Comparison of ENCODE assay signal across 8 cellular contexts in the genomic region with DNA sequence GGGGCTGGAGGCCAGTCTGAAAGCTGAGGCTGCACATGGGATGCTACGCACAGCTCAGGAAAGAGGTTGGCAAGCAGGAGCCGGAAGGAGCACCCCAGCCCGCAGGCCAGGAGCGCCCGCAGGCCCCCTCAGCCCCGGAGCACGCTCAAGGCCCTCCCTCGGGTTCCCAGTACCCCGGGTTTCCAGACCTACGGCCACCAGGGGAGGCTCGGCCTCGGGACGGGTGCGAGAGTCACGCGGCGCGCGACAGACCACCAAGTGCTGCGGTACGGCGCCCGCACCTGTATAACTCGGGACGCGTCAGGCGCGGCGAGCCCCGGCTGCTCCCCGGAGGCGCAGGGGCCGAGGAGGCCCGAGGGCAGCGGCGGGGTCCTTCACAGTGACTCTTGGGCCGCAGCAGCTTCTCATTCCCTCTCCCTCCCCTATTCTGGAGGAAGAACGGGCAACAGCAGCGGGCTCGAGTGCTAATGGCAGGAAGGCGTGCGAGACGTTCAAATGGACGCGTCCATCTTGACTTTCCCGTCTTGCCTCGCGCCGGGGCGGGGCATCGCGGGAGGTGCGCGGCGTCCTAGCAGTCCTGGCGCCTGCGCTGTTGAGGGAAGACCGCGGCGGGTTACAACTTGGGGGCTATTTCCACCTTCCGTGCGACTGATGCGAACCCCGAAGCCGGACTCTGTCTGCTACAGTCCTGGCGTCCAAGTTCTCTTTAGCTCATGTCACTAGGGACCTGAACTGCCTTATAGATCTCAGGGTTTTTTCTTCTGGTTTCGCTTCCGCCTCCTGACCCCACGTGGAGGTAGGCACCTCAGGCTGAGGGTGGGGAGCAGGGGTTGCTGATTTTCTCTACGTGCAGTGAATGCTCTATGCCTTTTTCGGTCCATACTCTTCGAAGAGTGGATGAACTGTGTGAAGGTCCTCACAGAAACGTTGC. TPM values are rescaled to one million over a fixed set of nuclear protein-coding genes. Genes with fewer than 3 reads are reported as not detected.
DNase-seq lines count a peak whose midpoint lies in the region; ATAC-seq, FAIRE-seq and TF ChIP-seq lines count a peak whose summit lies in the region.

A gene with protein sequence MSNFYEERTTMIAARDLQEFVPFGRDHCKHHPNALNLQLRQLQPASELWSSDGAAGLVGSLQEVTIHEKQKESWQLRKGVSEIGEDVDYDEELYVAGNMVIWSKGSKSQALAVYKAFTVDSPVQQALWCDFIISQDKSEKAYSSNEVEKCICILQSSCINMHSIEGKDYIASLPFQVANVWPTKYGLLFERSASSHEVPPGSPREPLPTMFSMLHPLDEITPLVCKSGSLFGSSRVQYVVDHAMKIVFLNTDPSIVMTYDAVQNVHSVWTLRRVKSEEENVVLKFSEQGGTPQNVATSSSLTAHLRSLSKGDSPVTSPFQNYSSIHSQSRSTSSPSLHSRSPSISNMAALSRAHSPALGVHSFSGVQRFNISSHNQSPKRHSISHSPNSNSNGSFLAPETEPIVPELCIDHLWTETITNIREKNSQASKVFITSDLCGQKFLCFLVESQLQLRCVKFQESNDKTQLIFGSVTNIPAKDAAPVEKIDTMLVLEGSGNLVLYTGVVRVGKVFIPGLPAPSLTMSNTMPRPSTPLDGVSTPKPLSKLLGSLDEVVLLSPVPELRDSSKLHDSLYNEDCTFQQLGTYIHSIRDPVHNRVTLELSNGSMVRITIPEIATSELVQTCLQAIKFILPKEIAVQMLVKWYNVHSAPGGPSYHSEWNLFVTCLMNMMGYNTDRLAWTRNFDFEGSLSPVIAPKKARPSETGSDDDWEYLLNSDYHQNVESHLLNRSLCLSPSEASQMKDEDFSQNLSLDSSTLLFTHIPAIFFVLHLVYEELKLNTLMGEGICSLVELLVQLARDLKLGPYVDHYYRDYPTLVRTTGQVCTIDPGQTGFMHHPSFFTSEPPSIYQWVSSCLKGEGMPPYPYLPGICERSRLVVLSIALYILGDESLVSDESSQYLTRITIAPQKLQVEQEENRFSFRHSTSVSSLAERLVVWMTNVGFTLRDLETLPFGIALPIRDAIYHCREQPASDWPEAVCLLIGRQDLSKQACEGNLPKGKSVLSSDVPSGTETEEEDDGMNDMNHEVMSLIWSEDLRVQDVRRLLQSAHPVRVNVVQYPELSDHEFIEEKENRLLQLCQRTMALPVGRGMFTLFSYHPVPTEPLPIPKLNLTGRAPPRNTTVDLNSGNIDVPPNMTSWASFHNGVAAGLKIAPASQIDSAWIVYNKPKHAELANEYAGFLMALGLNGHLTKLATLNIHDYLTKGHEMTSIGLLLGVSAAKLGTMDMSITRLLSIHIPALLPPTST (N-terminal part only) (minus strand): TSS at position 533 of the 931 bp plus-strand sequence. CDS start 3,368 bp downstream, outside the sequence.

- WGBS in adrenal gland, 4 donors = 0 to 1% (median 0%) methylated on average over 12 to 73 of the region's 73 CpGs
- 0% methylated on average over 25 of the region's 73 CpGs for WGBS in prostate gland

- no peaks in the 10 kb centered on the region for H3K27me3 ChIP-seq in adrenal gland
- no peaks in the 10 kb centered on the region for H3K27me3 ChIP-seq in prostate gland (replicated peaks; ENCODE audit: insufficient read depth)
- no peaks in the 10 kb centered on the region for H3K27me3 ChIP-seq in upper lobe of right lung

- ATAC-seq in HG02678 (IDR thresholded peaks at IDR 0.05; ENCODE audit: unreplicated experiment) (peak; percentile 86), left cardiac atrium (peak; percentile 98), upper lobe of right lung (peak; percentile 98)

- peak; percentile 87 for TF ChIP-seq POLR2A in GM12891 (IDR thresholded peaks at IDR 0.05; ENCODE audit: low read depth, low read length)
- peak in 1 of 2 donors; percentile 57 for TF ChIP-seq POLR2A in adrenal gland (IDR thresholded peaks at IDR 0.05)
- peak; percentile 39 for TF ChIP-seq POLR2A in prostate gland (IDR thresholded peaks at IDR 0.05)

- H3K4me3 ChIP-seq in adrenal gland (peak within 1 kb of the TSS; percentile 75 to 97 (median 88)), prostate gland (peak within 1 kb of the TSS; percentile 69 to 76), upper lobe of right lung (peak within 1 kb of the TSS; percentile 100)

- intact Hi-C loops in adrenal gland (cut with DNase I) (no loop called here), left cardiac atrium (cut with DNase I) (no loop called here), prostate gland (cut with DNase I) (no loop called here), upper lobe of right lung (cut with DNase I) (no loop called here)

- H3K9me3 ChIP-seq in adrenal gland (replicated peaks in 1 of 3) (no peaks in the 10 kb centered on the region), prostate gland (no peaks in the 10 kb centered on the region), upper lobe of right lung (no peaks in the 10 kb centered on the region)

- peak; percentile 70 for DNase-seq in GM12891 (ENCODE audit: insufficient read length, low spot score)
- peak; percentile 74 for DNase-seq in NCI-H1105 treated with DMSO at 0.1 percent for 48 hours (lab: John Stamatoyannopoulos, UW)
- DNase-seq in T-helper 1 cell = peak; percentile 67 to 83 (median 80)
- DNase-seq in adrenal gland = peak; percentile 78 to 88 (median 85)
- DNase-seq in left cardiac atrium = peak; percentile 88
- peak; percentile 82 for DNase-seq in prostate gland (ENCODE audit: low spot score)
- peak; percentile 93 for DNase-seq in upper lobe of right lung

- TF ChIP-seq CTCF in adrenal gland (IDR thresholded peaks at IDR 0.05) (no peak), prostate gland (IDR thresholded peaks at IDR 0.05) (no peak), upper lobe of right lung (IDR thresholded peaks at IDR 0.05) (no peak)

- H3K27ac ChIP-seq in adrenal gland = peak within 1 kb of the TSS; percentile 62 to 85 (median 78)
- H3K27ac ChIP-seq in prostate gland = peak within 1 kb of the TSS; percentile 74 to 87
- peak within 1 kb of the TSS; percentile 92 for H3K27ac ChIP-seq in upper lobe of right lung

- peak; percentile 93 for FAIRE-seq in GM12891 (lab: Jason Lieb, UNC)

- peaks cover 4 to 9% of the 10 kb centered on the region in 2 donors for H3K4me1 ChIP-seq in adrenal gland (replicated peaks in 1 of 2)
- no peaks in the 10 kb centered on the region for H3K4me1 ChIP-seq in prostate gland (replicated peaks)
- peaks cover 14% of the 10 kb centered on the region for H3K4me1 ChIP-seq in upper lobe of right lung

- H3K36me3 ChIP-seq in adrenal gland (replicated peaks in 1 of 2) (peaks cover 0 to 5% of the 10 kb centered on the region in 2 donors), prostate gland (no peaks in the 10 kb centered on the region), upper lobe of right lung (peaks cover 10% of the 10 kb centered on the region)

TF ChIP-seq in GM12891, 5 proteins besides CTCF, POLR2A, EP300 and RAD21:
- TF ChIP-seq TAF1 (IDR thresholded peaks at IDR 0.05; ENCODE audit: low read depth, low read length) (peak; percentile 89), SPI1 (IDR thresholded peaks at IDR 0.05; ENCODE audit: low read depth, low read length) (peak; percentile 80), POLR2AphosphoS5 (IDR thresholded peaks at IDR 0.05; ENCODE audit: low read depth, low read length) (peak; percentile 91), POU2F2 (IDR thresholded peaks at IDR 0.05; ENCODE audit: low read depth, low read length) (no peak), PAX5 (IDR thresholded peaks at IDR 0.05; ENCODE audit: insufficient read depth, low read length, severe bottlenecking) (no peak)

RNA-seq across cellular contexts. Expression of the gene that starts here (rescaled TPM):
- polyA plus RNA-seq in GM12891 (2012; ENCODE audit: low read depth, missing spikeins) = 23.8 TPM
- 10 to 100 TPM; 22.6 to 63.9 (median 26.3) TPM for total RNA-seq in adrenal gland
- polyA plus RNA-seq in adrenal gland = 10 to 100 TPM in 1 of 3 donors, 1 to 10 TPM in 2; 5.4 to 16.1 (median 6.0) TPM
- 10 to 100 TPM; 15.7 to 19.3 TPM for total RNA-seq in left cardiac atrium
- total RNA-seq in prostate gland = 10 to 100 TPM; 48.6 to 49.7 TPM
- total RNA-seq in upper lobe of right lung = 29.4 TPM

Comparison
In these comparisons a context has a peak if more than half of its experiments do, and no peak if none do; other contexts are left out.
1. Peak in every context shown above with its lines: DNase-seq, ATAC-seq, H3K4me3 ChIP-seq and H3K27ac ChIP-seq.